ENCODE assay signal across 8 cellular contexts in the genomic region with DNA sequence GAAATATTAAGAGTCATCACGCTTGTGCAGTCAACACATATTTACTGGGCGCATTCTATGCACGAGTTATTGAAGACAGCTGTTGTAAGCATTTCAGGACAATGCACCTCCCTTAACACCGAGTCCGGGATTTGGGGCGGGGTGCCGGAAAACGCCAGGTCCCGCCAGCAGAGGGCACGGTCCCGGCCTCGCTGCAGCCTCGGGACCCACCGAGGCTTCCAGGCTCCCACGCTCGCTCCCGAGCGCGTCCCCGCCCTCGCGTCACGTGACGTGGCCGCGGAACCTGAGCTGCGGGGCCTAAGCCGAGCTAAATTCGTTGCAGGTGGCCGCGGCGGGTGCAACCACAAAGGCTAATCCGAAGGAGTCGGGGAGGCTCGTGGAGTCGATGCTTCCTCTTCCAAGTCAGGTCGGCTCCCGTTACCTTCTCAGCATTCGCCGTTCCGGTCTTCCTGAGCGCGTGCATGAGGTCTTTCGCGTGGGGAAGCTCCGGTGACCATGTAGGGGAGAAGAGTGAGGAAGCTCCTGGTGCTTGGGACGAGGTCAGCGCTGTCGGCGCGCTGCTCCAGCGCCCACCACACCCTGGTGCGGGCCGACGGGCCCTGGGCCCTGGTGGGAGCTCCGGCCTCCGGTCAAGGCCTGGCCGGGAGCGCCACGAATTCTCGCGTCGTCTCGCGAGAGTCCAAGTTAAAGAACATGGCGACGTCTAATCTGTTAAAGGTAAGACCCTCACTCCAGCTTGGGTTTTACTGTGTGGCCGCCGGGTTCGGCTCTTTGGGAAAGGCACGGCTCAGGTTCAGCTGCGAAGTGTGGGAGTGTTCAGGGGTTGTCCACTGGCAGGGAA. TPM values are rescaled to one million over a fixed set of nuclear protein-coding genes. Genes with fewer than 3 reads are reported as not detected.
A peak's percentile ranks its signal among the peaks of the same experiment; 100 is the strongest.
DNase-seq lines count a peak whose midpoint lies in the region; ATAC-seq lines count a peak whose summit lies in the region.

A gene (plus strand): TSS at position 243 of the 841 bp plus-strand sequence. CDS start 451 bp downstream, at position 694.

- H3K4me3 ChIP-seq in right cardiac atrium (ENCODE audit: low read length) (peak within 1 kb of the TSS; percentile 91), rectal smooth muscle tissue (ENCODE audit: low read length) (peak within 1 kb of the TSS; percentile 74), aorta (ENCODE audit: low read length in 2 of 2) (peak within 1 kb of the TSS; percentile 58 to 77)

- H3K27ac ChIP-seq in right cardiac atrium (ENCODE audit: low read length) (peak within 1 kb of the TSS; percentile 95), rectal smooth muscle tissue (ENCODE audit: low read depth, low read length) (peak within 1 kb of the TSS; percentile 93), aorta (ENCODE audit: low read depth in 1 of 2, low read length in 2 of 2) (peak within 1 kb of the TSS; percentile 92 to 94)

- DNase-seq in NCI-H1694 (lab: John Stamatoyannopoulos, UW) (peak; percentile 26), T-helper 2 cell (peak; percentile 75 to 92 (median 85)), anterior cingulate cortex (lab: John Stamatoyannopoulos, UW) (peak; percentile 50 to 90 (median 83)), right cardiac atrium (peak; percentile 95 to 98 (median 97)), aorta (peak; percentile 97 to 99)

- peak; percentile 90 for ATAC-seq in GM18498 (IDR thresholded peaks at IDR 0.05; ENCODE audit: unreplicated experiment)
- ATAC-seq in HG02885 (IDR thresholded peaks at IDR 0.05; ENCODE audit: poor library complexity, unreplicated experiment) = peak; percentile 87
- ATAC-seq in right cardiac atrium = peak; percentile 98
- ATAC-seq in aorta (ENCODE audit: low FRiP score) = peak; percentile 99

- intact Hi-C loops in right cardiac atrium (cut with DNase I) = loop anchor here in 2 of 4 donors (5.0 kb wide), 1 partner anchor 213 kb away; a partner anchor contains a TSS
- intact Hi-C loops in aorta (cut with DNase I) = loop anchor here in 1 of 2 donors (5.0 kb wide), 1 partner anchor 213 kb away; a partner anchor contains a TSS

- no peaks in the 10 kb centered on the region for H3K27me3 ChIP-seq in right cardiac atrium (ENCODE audit: control insufficient read depth, insufficient read depth)
- no peaks in the 10 kb centered on the region for H3K27me3 ChIP-seq in rectal smooth muscle tissue (ENCODE audit: control insufficient read depth, insufficient read depth, low read length)
- H3K27me3 ChIP-seq in aorta (ENCODE audit: control insufficient read depth in 1 of 2, insufficient read depth in 2 of 2, low read length in 1 of 2) = no peaks in the 10 kb centered on the region

- WGBS in right cardiac atrium = under 1% methylated on average over 72 of the region's 72 CpGs
- 0 to 1% methylated on average over 72 of the region's 72 CpGs for WGBS in aorta, 2 donors

- H3K4me1 ChIP-seq in right cardiac atrium (ENCODE audit: control insufficient read depth, insufficient read depth, low read length) (no peaks in the 10 kb centered on the region), rectal smooth muscle tissue (ENCODE audit: control insufficient read depth, insufficient read depth, low read length) (peaks cover 14% of the 10 kb centered on the region), aorta (ENCODE audit: control insufficient read depth in 1 of 2, insufficient read depth in 2 of 2, low read length in 2 of 2) (no peaks in the 10 kb centered on the region)

- H3K36me3 ChIP-seq in rectal smooth muscle tissue (ENCODE audit: control insufficient read depth, insufficient read depth, low read length) = peaks cover 2% of the 10 kb centered on the region
- no peaks in the 10 kb centered on the region for H3K36me3 ChIP-seq in aorta (ENCODE audit: control insufficient read depth in 1 of 2, insufficient read depth in 2 of 2, low read length in 1 of 2)

- H3K9ac ChIP-seq in rectal smooth muscle tissue (ENCODE audit: low read length) = peak within 1 kb of the TSS; percentile 93

- H3K9me3 ChIP-seq in right cardiac atrium (ENCODE audit: control insufficient read depth, low read length) (no peaks in the 10 kb centered on the region), aorta (ENCODE audit: control insufficient read depth, low read length) (no peaks in the 10 kb centered on the region)

RNA-seq across cellular contexts. Expression of the gene that starts here (rescaled TPM):
- total RNA-seq in right cardiac atrium (10 to 100 TPM; 35.1 to 38.6 (median 37.8) TPM), aorta (10 to 100 TPM; 33.7 to 34.3 TPM)
- polyA plus RNA-seq in right cardiac atrium (8.6 TPM), aorta (1 to 10 TPM; 8.5 to 9.9 TPM)

Comparison
In these comparisons a context has a peak if more than half of its experiments do, and no peak if none do; other contexts are left out.
1. Peak in every context shown above with its lines: DNase-seq, ATAC-seq, H3K4me3 ChIP-seq and H3K27ac ChIP-seq.
2. DNase-seq: peak in every context shown above with its lines; median percentile 98 in aorta; 97 in right cardiac atrium; 85 in T-helper 2 cell; 83 in anterior cingulate cortex; 26 in NCI-H1694.